In genomic region chr16:85159226-85159980, GRCh38 we compare ENCODE assay signal across 1 cellular context.
TF ChIP-seq lines count a peak whose summit lies in the region.

No MANE protein-coding gene starts in this region.

TF ChIP-seq in HepG2, 621 proteins besides CTCF, POLR2A, EP300 and RAD21 (continued from another document and continues in another):
- TF ChIP-seq MXD4 (CRISPR knock-in tag; IDR thresholded peaks at IDR 0.05) (peak; percentile 84; the same call in 1 of the 2 replicates), GRHL1 (CRISPR knock-in tag; conservative IDR thresholded peaks at IDR 0.05) (no peak), SNAPC4 (CRISPR knock-in tag; IDR thresholded peaks at IDR 0.05) (0 out of 2 replicates have a peak, but pooled peaks have one; percentile 78), HNF1B (CRISPR knock-in tag; IDR thresholded peaks at IDR 0.05) (peak; percentile 49; the same call in 1 of the 2 replicates), ZNF761 (CRISPR knock-in tag; conservative IDR thresholded peaks at IDR 0.05) (no peak), MLXIP (CRISPR knock-in tag; IDR thresholded peaks at IDR 0.05; ENCODE audit: borderline replicate concordance) (no peak; the same call in 1 of the 2 replicates), ETS1 (CRISPR knock-in tag; IDR thresholded peaks at IDR 0.05) (no peak), SSRP1 (CRISPR knock-in tag; IDR thresholded peaks at IDR 0.05) (no peak), PHF5A (CRISPR knock-in tag; IDR thresholded peaks at IDR 0.05; ENCODE audit: low read depth, unreplicated experiment) (no peak), ZNF703 (CRISPR knock-in tag; IDR thresholded peaks at IDR 0.05; ENCODE audit: borderline replicate concordance) (peak; percentile 82), SALL1 (CRISPR knock-in tag; IDR thresholded peaks at IDR 0.05) (peak; percentile 95), ZBTB4 (CRISPR knock-in tag; IDR thresholded peaks at IDR 0.05; ENCODE audit: borderline replicate concordance) (no peak), MIER3 (CRISPR knock-in tag; IDR thresholded peaks at IDR 0.05; ENCODE audit: borderline replicate concordance) (peak; percentile 48; the same call in 1 of the 2 replicates), CREBL2 (CRISPR knock-in tag; IDR thresholded peaks at IDR 0.05; ENCODE audit: borderline replicate concordance) (no peak), ZBTB40 (IDR thresholded peaks at IDR 0.05) (no peak), ZBTB40 (CRISPR knock-in tag; IDR thresholded peaks at IDR 0.05) (peak; percentile 88), KLF9 (CRISPR knock-in tag; IDR thresholded peaks at IDR 0.05; ENCODE audit: low read depth) (no peak), RNF219 (CRISPR knock-in tag; IDR thresholded peaks at IDR 0.05) (no peak), ZNF615 (CRISPR knock-in tag; IDR thresholded peaks at IDR 0.05; ENCODE audit: borderline replicate concordance) (no peak), DNMT1 (CRISPR knock-in tag; IDR thresholded peaks at IDR 0.05) (no peak)
